Comparison of ENCODE assay signal across 9 cellular contexts in genomic region chr16:27315333-27316037, GRCh38. TPM values are rescaled to one million over a fixed set of nuclear protein-coding genes. Genes with fewer than 3 reads are reported as not detected.
DNase-seq lines count a peak whose midpoint lies in the region; ATAC-seq, FAIRE-seq and TF ChIP-seq lines count a peak whose summit lies in the region.
"Had no signal": no experiment of that assay in that cellular context is flagged by ENCODE, and none has a peak within 500 bp of the region (broad histone marks: within the 10 kb centered on the region; RNA-seq: fewer than 3 reads in every experiment).

No MANE protein-coding gene starts in this region.

- H3K27me3 Mint-ChIP-seq in HFFc6 (ENCODE audit: insufficient read depth), result no peaks in the 10 kb centered on the region; the same call in 1 of the 2 replicates
- H3K27me3 Mint-ChIP-seq in activated B cell treated with CpG ODN at 0.5 μM for 24 hours, result no peaks in the 10 kb centered on the region

- FAIRE-seq in frontal cortex (lab: Jason Lieb, UNC), result no peak

- POLR2A ChIA-PET in activated B cell treated with CpG ODN at 0.5 μM for 24 hours (lab: Charles Lee), result interaction anchor here (0.6 to 6.0 kb wide), 17 partner anchors 9 to 140 kb away, joined by 3 to 90 read pairs (median 5); partner anchors contain the start of gene KDM8

- H3K9me3 Mint-ChIP-seq in HFFc6 (no peaks in the 10 kb centered on the region), activated B cell treated with CpG ODN at 0.5 μM for 24 hours (no peaks in the 10 kb centered on the region)

- CTCF ChIA-PET in activated B cell treated with CpG ODN at 0.5 μM for 24 hours (lab: Charles Lee), result interaction anchor here (0.6 to 5.0 kb wide), 2 partner anchors 57 to 80 kb away, joined by 3 to 76 read pairs; no protein-coding TSS in a partner anchor

- ATAC-seq in activated B cell treated with CpG ODN at 0.5 μM for 24 hours (ENCODE audit: low read depth), result peak; percentile 10
- ATAC-seq in GM18870 (IDR thresholded peaks at IDR 0.05; ENCODE audit: unreplicated experiment), result no peak
- ATAC-seq in HG02884 (IDR thresholded peaks at IDR 0.05; ENCODE audit: unreplicated experiment), result no peak

- H3K4me1 Mint-ChIP-seq in HFFc6 (ENCODE audit: low read depth) (peaks cover 86% of the 10 kb centered on the region), activated B cell treated with CpG ODN at 0.5 μM for 24 hours (peaks cover 82% of the 10 kb centered on the region)

- no peaks in the 10 kb centered on the region for H3K9me3 ChIP-seq in mononuclear cell (ENCODE audit: low read depth, low read length)

- DNase-seq in HFFc6, result peak; percentile 55
- DNase-seq in activated B cell treated with CpG ODN at 0.5 μM for 24 hours, result no peak
- DNase-seq in dermis blood vessel endothelial cell, result peak; percentile 92
- no peak for DNase-seq in substantia nigra (lab: John Stamatoyannopoulos, UW)
- no peak for DNase-seq in frontal cortex (ENCODE audit: low spot score in 2 of 2)

- H3K27ac ChIP-seq in substantia nigra (ENCODE audit: low read depth, low read length, poor library complexity, severe bottlenecking), result peak overlapping the region; percentile 43
- H3K27ac ChIP-seq: VCaP had no signal

- H3K4me1 ChIP-seq in mononuclear cell (ENCODE audit: insufficient read depth, low read length), result peaks cover 71% of the 10 kb centered on the region

- H3K4me3 Mint-ChIP-seq in HFFc6 (peak overlapping the region; percentile 93), activated B cell treated with CpG ODN at 0.5 μM for 24 hours (peak overlapping the region; percentile 88)

- no peaks in the 10 kb centered on the region for H3K27me3 ChIP-seq in mononuclear cell (ENCODE audit: insufficient read depth, low read length)

- H3K36me3 Mint-ChIP-seq in HFFc6 (ENCODE audit: low read depth), result peaks cover 13% of the 10 kb centered on the region
- H3K36me3 Mint-ChIP-seq in activated B cell treated with CpG ODN at 0.5 μM for 24 hours (ENCODE audit: low read depth), result peaks cover 50% of the 10 kb centered on the region

- peak overlapping the region; percentile 85 for H3K4me3 ChIP-seq in mononuclear cell (ENCODE audit: low read length)

- no peak for TF ChIP-seq CTCF in HFFc6 (IDR thresholded peaks at IDR 0.05)
- no peak for TF ChIP-seq CTCF in activated B cell treated with CpG ODN at 0.5 μM for 24 hours (IDR thresholded peaks at IDR 0.05)

- peak overlapping the region; percentile 77 for H3K27ac Mint-ChIP-seq in HFFc6
- peak overlapping the region; percentile 90 for H3K27ac Mint-ChIP-seq in activated B cell treated with CpG ODN at 0.5 μM for 24 hours

- intact Hi-C loops in activated B cell treated with CpG ODN at 0.5 μM for 24 hours (cut with micrococcal nuclease), result loop anchor here (2.0 to 10.0 kb wide), 4 partner anchors 37 to 239 kb away; partner anchors contain the start of genes KATNIP and NSMCE1

RNA-seq across cellular contexts. Expression of gene IL4R, which starts 1.7 kb away (rescaled TPM):
- 10 to 100 TPM; 20.0 to 27.0 (median 23.2) TPM for total RNA-seq in HFFc6 (2021; fragmentation: NEBNext Ultra II Directional; extraction: Animal tissue kit (Norgen Biotek cat#: 25700))
- total RNA-seq in activated B cell treated with CpG ODN at 0.5 μM for 24 hours, result 176 and 202 TPM in 2 replicates
- total RNA-seq in dermis blood vessel endothelial cell, result 23.9 and 42.9 TPM in 2 replicates
- 103 TPM for total RNA-seq in mononuclear cell
- total RNA-seq in frontal cortex, result 1.6 TPM

RNA-seq across cellular contexts. Expression of gene NSMCE1, which starts 46.9 kb away (rescaled TPM):
- total RNA-seq in HFFc6 (2021; fragmentation: NEBNext Ultra II Directional; extraction: Animal tissue kit (Norgen Biotek cat#: 25700)), result 10 to 100 TPM; 63.6 to 71.3 (median 66.5) TPM
- total RNA-seq in activated B cell treated with CpG ODN at 0.5 μM for 24 hours, result 61.0 and 68.3 TPM in 2 replicates
- 43.0 and 77.3 TPM in 2 replicates for total RNA-seq in dermis blood vessel endothelial cell
- total RNA-seq in mononuclear cell, result 29.5 TPM
- 35.1 TPM for total RNA-seq in frontal cortex

Comparison
In these comparisons a context has a peak if more than half of its experiments do, and no peak if none do; other contexts are left out.
1. DNase-seq: peak in HFFc6 (single experiment) and dermis blood vessel endothelial cell (single experiment); none in activated B cell treated with CpG ODN at 0.5 μM for 24 hours (single experiment), substantia nigra (0 of 49) and frontal cortex (0 of 2).